Comparison of ENCODE assay signal across 7 cellular contexts in the genomic region with DNA sequence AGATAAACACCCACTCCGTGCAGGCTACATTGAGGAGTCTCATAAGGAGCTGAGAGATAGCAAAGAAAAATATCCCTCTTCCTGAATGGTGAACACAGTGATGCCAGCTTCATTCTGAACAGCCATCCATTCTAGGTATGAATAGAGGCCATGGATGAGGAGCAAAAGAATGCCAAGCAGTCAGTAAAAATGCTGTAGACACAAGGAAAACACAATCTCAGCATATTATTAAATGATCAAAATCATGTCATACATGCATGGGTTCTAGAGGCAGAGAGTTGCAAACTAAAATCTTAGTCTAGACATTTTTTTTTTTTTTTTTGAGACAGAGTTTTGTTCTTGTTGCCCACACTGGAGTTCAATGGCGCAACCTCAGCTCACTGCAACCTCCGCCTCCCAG.
"Had no signal": no experiment of that assay in that cellular context is flagged by ENCODE, and none has a peak within 500 bp of the region (broad histone marks: within the 10 kb centered on the region; RNA-seq: fewer than 3 reads in every experiment).

No MANE protein-coding gene starts in this region.

- H3K9me3 ChIP-seq: HAP-1 had no signal

- ATAC-seq: K562 had no signal

- FAIRE-seq: HTR-8/SVneo, K562 had no signal

- H3K4me1 ChIP-seq: HAP-1 had no signal

- H3K36me3 ChIP-seq: HAP-1 had no signal

- H2AFZ ChIP-seq: GM23248 had no signal

- H3K4me3 ChIP-seq: GM23248, HAP-1, K562 had no signal

- H3K27ac ChIP-seq: GM23248 had no signal

- H3K9ac ChIP-seq: GM23248 had no signal

- DNase-seq: GM23248, GOT3, H7, KG1 had no signal
